In the genomic region with DNA sequence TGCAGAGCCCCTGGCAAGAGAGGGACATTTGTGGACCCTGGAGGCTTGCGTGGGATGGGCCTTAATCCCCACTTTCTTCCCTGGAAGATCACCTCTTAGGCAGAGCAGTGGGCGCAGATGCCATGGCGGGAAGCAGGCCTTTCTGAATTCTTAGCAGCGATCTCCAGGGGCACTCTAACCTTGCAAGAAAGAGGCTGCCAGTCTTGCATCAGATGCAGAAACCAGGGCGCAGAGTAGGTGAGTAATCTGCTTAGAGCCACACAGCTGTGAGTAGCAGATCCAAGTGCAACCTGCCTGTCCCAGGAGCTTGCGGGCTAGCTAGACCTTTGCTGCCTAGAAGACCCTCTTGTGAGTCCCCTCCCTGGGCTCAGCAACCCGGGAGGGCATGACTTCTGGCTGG, we compare ENCODE assay signal across 22 cellular contexts. TPM values are rescaled to one million over a fixed set of nuclear protein-coding genes. Genes with fewer than 3 reads are reported as not detected.
DNase-seq lines count a peak whose midpoint lies in the region; TF ChIP-seq lines count a peak whose summit lies in the region.
"Had no signal": no experiment of that assay in that cellular context is flagged by ENCODE, and none has a peak within 500 bp of the region (broad histone marks: within the 10 kb centered on the region; RNA-seq: fewer than 3 reads in every experiment).

No MANE protein-coding gene starts in this region.

- CTCF ChIA-PET in activated naive CD4-positive, alpha-beta T cell treated with anti-CD3 and anti-CD28 coated beads for 36 hours (lab: Charles Lee): no interaction called here
- CTCF ChIA-PET in CD8-positive, alpha-beta memory T cell (lab: Charles Lee): no interaction called here

- no peaks in the 10 kb centered on the region for H3K4me1 ChIP-seq in H9 (ENCODE audit: insufficient read depth, low read length)
- no peaks in the 10 kb centered on the region for H3K4me1 ChIP-seq in CD8-positive, alpha-beta memory T cell (ENCODE audit: insufficient read depth, low read length)
- H3K4me1 ChIP-seq: lower lobe of right lung, vagina had no signal

- no peaks in the 10 kb centered on the region for H3K9me3 Mint-ChIP-seq in activated naive CD4-positive, alpha-beta T cell treated with anti-CD3 and anti-CD28 coated beads for 36 hours
- no peaks in the 10 kb centered on the region; a peak in 1 of 5 replicates for H3K9me3 Mint-ChIP-seq in H9
- H3K9me3 Mint-ChIP-seq in CD8-positive, alpha-beta memory T cell: no peaks in the 10 kb centered on the region
- H3K9me3 Mint-ChIP-seq: dendritic cell treated with granulocyte-macrophage colony-stimulating factor and Interleukin-4, amounts not matched to agents 40 ng/mL and 50 ng/mL, for 4 days; nephron progenitor cell; stimulated activated memory B cell treated with anti-CD40 and anti-IgM and Interleukin-4, amounts not matched to agents 10 μg/mL and 1 μg/mL and 100 μg/mL, for 72 hours; T-helper 2 cell treated with Interferon-gamma antibody and Interleukin-4, amounts not matched to agents 5 μg/mL and 100 μg/mL, for 36 hours had no signal

- H3K4me3 ChIP-seq in CD8-positive, alpha-beta memory T cell (ENCODE audit: low read length): no peak overlapping the region
- H3K4me3 ChIP-seq: lower lobe of right lung, thoracic aorta, vagina had no signal

- no peak overlapping the region for H3T11ph ChIP-seq in H9 (ENCODE audit: low read length)

- H3K4ac ChIP-seq in H9 (ENCODE audit: low read depth, low read length): no peak overlapping the region

- H3K18ac ChIP-seq in H9 (ENCODE audit: insufficient read length, low read depth, low read length): no peak overlapping the region

- H3K4me1 Mint-ChIP-seq in activated naive CD4-positive, alpha-beta T cell treated with anti-CD3 and anti-CD28 coated beads for 36 hours (ENCODE audit: low read depth): peaks cover 3% of the 10 kb centered on the region
- H3K4me1 Mint-ChIP-seq in H9: peaks cover 0 to 4% of the 10 kb centered on the region in 2 experiments; a peak in 2 of 4 replicates
- peaks cover 0 to 12% (median 0%) of the 10 kb centered on the region in 3 donors for H3K4me1 Mint-ChIP-seq in CD8-positive, alpha-beta memory T cell

- H2AFZ ChIP-seq in H9 (ENCODE audit: low read length): no peak overlapping the region

- H2BK120ac ChIP-seq in H9 (ENCODE audit: low read depth, low read length, poor library complexity, severe bottlenecking): no peak overlapping the region

- no peaks in the 10 kb centered on the region for H3K36me3 ChIP-seq in CD8-positive, alpha-beta memory T cell (ENCODE audit: insufficient read depth, low read length)
- H3K36me3 ChIP-seq: lower lobe of right lung, thoracic aorta, vagina had no signal

- H3K23ac ChIP-seq in H9 (ENCODE audit: insufficient read length, low read depth, low read length): no peak overlapping the region

- no peak overlapping the region for H3K4me3 Mint-ChIP-seq in activated naive CD4-positive, alpha-beta T cell treated with anti-CD3 and anti-CD28 coated beads for 36 hours
- H3K4me3 Mint-ChIP-seq in H9: no peak overlapping the region; a peak in 1 of 5 replicates
- H3K4me3 Mint-ChIP-seq in CD8-positive, alpha-beta memory T cell: no peak overlapping the region
- H3K4me3 Mint-ChIP-seq: dendritic cell treated with granulocyte-macrophage colony-stimulating factor and Interleukin-4, amounts not matched to agents 40 ng/mL and 50 ng/mL, for 4 days; nephron progenitor cell; stimulated activated memory B cell treated with anti-CD40 and anti-IgM and Interleukin-4, amounts not matched to agents 10 μg/mL and 1 μg/mL and 100 μg/mL, for 72 hours; T-helper 2 cell treated with Interferon-gamma antibody and Interleukin-4, amounts not matched to agents 5 μg/mL and 100 μg/mL, for 36 hours had no signal

- H3K79me1 ChIP-seq in H9 (ENCODE audit: insufficient read depth, low read depth, low read length, poor library complexity, severe bottlenecking): no peaks in the 10 kb centered on the region

- H2AK5ac ChIP-seq in H9 (ENCODE audit: insufficient read length, low read length): no peak overlapping the region

- H3K9ac ChIP-seq in H9 (ENCODE audit: extremely low read depth, insufficient read length, low read length): no peak overlapping the region

- POLR2A ChIA-PET in CD8-positive, alpha-beta memory T cell (lab: Charles Lee): no interaction called here

- H2BK20ac ChIP-seq in H9 (ENCODE audit: low read depth, low read length, poor library complexity, severe bottlenecking): no peak overlapping the region

- H3K27ac ChIP-seq in H9 (ENCODE audit: insufficient read length, low read depth, low read length): no peak overlapping the region
- H3K27ac ChIP-seq in cingulate gyrus (ENCODE audit: low read depth, low read length): peak overlapping the region; percentile 97
- no peak overlapping the region for H3K27ac ChIP-seq in CD8-positive, alpha-beta memory T cell (ENCODE audit: low read depth, low read length)
- H3K27ac ChIP-seq: lower lobe of right lung, thoracic aorta, vagina had no signal

- H4K20me1 ChIP-seq in H9 (ENCODE audit: control insufficient read depth, insufficient read depth, insufficient read length): no peaks in the 10 kb centered on the region

- H3K27me3 ChIP-seq in H9 (ENCODE audit: insufficient read depth, low read length): no peaks in the 10 kb centered on the region
- H3K27me3 ChIP-seq in CD8-positive, alpha-beta memory T cell (ENCODE audit: insufficient read depth, low read length, poor library complexity, severe bottlenecking): no peaks in the 10 kb centered on the region
- H3K27me3 ChIP-seq: vagina had no signal

- no peak for TF ChIP-seq CTCF in H9 (conservative IDR thresholded peaks at IDR 0.05)

- H2BK5ac ChIP-seq in H9 (ENCODE audit: insufficient read length, low read length): no peak overlapping the region

- H3K14ac ChIP-seq in H9 (ENCODE audit: insufficient read depth, low read length): no peak overlapping the region; the same call in 1 of the 2 replicates

- peak; percentile 10 for DNase-seq in activated naive CD4-positive, alpha-beta T cell treated with anti-CD3 and anti-CD28 coated beads for 36 hours
- DNase-seq in activated naive CD4-positive, alpha-beta T cell (lab: John Stamatoyannopoulos, UW): no peak
- no peak for DNase-seq in H9
- DNase-seq in putamen (ENCODE audit: low spot score): peak; percentile 34
- DNase-seq in stimulated activated CD4-positive, alpha-beta T cell treated with anti-CD3 and anti-CD28 coated beads, Interleukin-2, amount 100 ng/mL, for 24 hours: no peak
- no peak for DNase-seq in CD8-positive, alpha-beta memory T cell
- no peak for DNase-seq in cerebellum (ENCODE audit: low spot score)
- DNase-seq: activated CD4-positive, alpha-beta T cell treated with anti-CD3 and anti-CD28 coated beads, Interleukin-2, amount 50 U/mL, for 4 hours; lower lobe of right lung; NCI-H1048; NCI-H187; NCI-H526 treated with DMSO at 0.1 percent for 48 hours; nephron progenitor cell; RPMI8226; small intestine; stimulated activated CD4-positive, alpha-beta T cell treated with anti-CD3 and anti-CD28 coated beads, Interleukin-4, amount 100 ng/mL, for 1 hour had no signal

- no peak overlapping the region for H3K27ac Mint-ChIP-seq in activated naive CD4-positive, alpha-beta T cell treated with anti-CD3 and anti-CD28 coated beads for 36 hours
- peak overlapping the region; percentile 60 to 87 (median 72); a peak in 4 of 7 replicates for H3K27ac Mint-ChIP-seq in H9
- peak overlapping the region in 2 of 8 donors; percentile 37 to 51 for H3K27ac Mint-ChIP-seq in CD8-positive, alpha-beta memory T cell
- H3K27ac Mint-ChIP-seq: dendritic cell treated with granulocyte-macrophage colony-stimulating factor and Interleukin-4, amounts not matched to agents 40 ng/mL and 50 ng/mL, for 4 days; stimulated activated memory B cell treated with anti-CD40 and anti-IgM and Interleukin-4, amounts not matched to agents 10 μg/mL and 1 μg/mL and 100 μg/mL, for 72 hours; T-helper 2 cell treated with Interferon-gamma antibody and Interleukin-4, amounts not matched to agents 5 μg/mL and 100 μg/mL, for 36 hours had no signal

- no peak overlapping the region for H4K91ac ChIP-seq in H9 (ENCODE audit: insufficient read length, low read depth, low read length)

- H3K36me3 Mint-ChIP-seq in activated naive CD4-positive, alpha-beta T cell treated with anti-CD3 and anti-CD28 coated beads for 36 hours (ENCODE audit: low read depth): peaks cover 4% of the 10 kb centered on the region
- H3K36me3 Mint-ChIP-seq in H9 (ENCODE audit: insufficient read depth in 1 of 3, low read depth in 3 of 3): peaks cover 8 to 15% (median 12%) of the 10 kb centered on the region in 3 experiments; a peak in 6 of 7 replicates
- H3K36me3 Mint-ChIP-seq in CD8-positive, alpha-beta memory T cell: peaks cover 0 to 15% (median 0%) of the 10 kb centered on the region in 3 donors

- no peak overlapping the region for H3K56ac ChIP-seq in H9 (ENCODE audit: insufficient read length, low read depth, low read length)

- H3K79me2 ChIP-seq in H9 (ENCODE audit: insufficient read depth, low read length): peaks cover 2% of the 10 kb centered on the region; the same call in 1 of the 2 replicates

- no peaks in the 10 kb centered on the region for H3K27me3 Mint-ChIP-seq in activated naive CD4-positive, alpha-beta T cell treated with anti-CD3 and anti-CD28 coated beads for 36 hours (ENCODE audit: low read depth)
- no peaks in the 10 kb centered on the region for H3K27me3 Mint-ChIP-seq in H9 (ENCODE audit: low read depth)
- no peaks in the 10 kb centered on the region for H3K27me3 Mint-ChIP-seq in CD8-positive, alpha-beta memory T cell
- H3K27me3 Mint-ChIP-seq: dendritic cell treated with granulocyte-macrophage colony-stimulating factor and Interleukin-4, amounts not matched to agents 40 ng/mL and 50 ng/mL, for 4 days; stimulated activated memory B cell treated with anti-CD40 and anti-IgM and Interleukin-4, amounts not matched to agents 10 μg/mL and 1 μg/mL and 100 μg/mL, for 72 hours had no signal

- intact Hi-C loops in activated naive CD4-positive, alpha-beta T cell treated with anti-CD3 and anti-CD28 coated beads for 36 hours (cut with micrococcal nuclease): no loop called here

- no peak overlapping the region for H3K4me2 ChIP-seq in H9 (ENCODE audit: insufficient read depth, insufficient read length, low read length)

- no peak overlapping the region for H4K5ac ChIP-seq in H9 (ENCODE audit: insufficient read length, low read depth, low read length)

- no CpG with 5 or more reads among the region's 7 CpGs for WGBS in H9 (ENCODE audit: extremely low coverage, insufficient read length, low lambda C conversion rate)

- H3K9me3 ChIP-seq in H9 (ENCODE audit: control insufficient read depth, low read depth, low read length): no peaks in the 10 kb centered on the region
- no peaks in the 10 kb centered on the region for H3K9me3 ChIP-seq in CD8-positive, alpha-beta memory T cell (ENCODE audit: low read length)
- H3K9me3 ChIP-seq: lower lobe of right lung, thoracic aorta, vagina had no signal

- H2BK12ac ChIP-seq in H9 (ENCODE audit: insufficient read length, low read depth, low read length): no peak overlapping the region

- H3K23me2 ChIP-seq in H9 (ENCODE audit: insufficient read length, low read depth, low read length, poor library complexity, severe bottlenecking): no peaks in the 10 kb centered on the region

- no peak overlapping the region for H4K8ac ChIP-seq in H9 (replicated peaks; ENCODE audit: insufficient read length, low read depth, low read length)

- H2BK15ac ChIP-seq in H9 (ENCODE audit: low read depth, low read length): no peak overlapping the region

RNA-seq across cellular contexts. Expression of gene KCTD7, which starts 40.0 kb away (rescaled TPM):
- total RNA-seq in activated naive CD4-positive, alpha-beta T cell treated with anti-CD3 and anti-CD28 coated beads for 36 hours: 1 to 10 TPM; 6.3 to 7.5 TPM
- total RNA-seq in H9 (2021) (8.9 and 10.0 TPM in 2 replicates), cerebellum (28.7 TPM)
- 10 to 100 TPM; 11.6 to 12.5 TPM for total RNA-seq in CD8-positive, alpha-beta memory T cell
- polyA plus RNA-seq in CD8-positive, alpha-beta memory T cell: 17.1 TPM

Comparison
In these comparisons a context has a peak if more than half of its experiments do, and no peak if none do; other contexts are left out.
1. DNase-seq: peak in activated naive CD4-positive, alpha-beta T cell treated with anti-CD3 and anti-CD28 coated beads for 36 hours (single experiment) and putamen (single experiment); none in activated naive CD4-positive, alpha-beta T cell (0 of 4), H9 (single experiment), stimulated activated CD4-positive, alpha-beta T cell treated with anti-CD3 and anti-CD28 coated beads, Interleukin-2, amount 100 ng/mL, for 24 hours (0 of 2), CD8-positive, alpha-beta memory T cell (0 of 5) and cerebellum (single experiment).